In genomic region chr16:2180962-2181923, GRCh38 we compare ENCODE assay signal across 20 cellular contexts. TPM values are rescaled to one million over a fixed set of nuclear protein-coding genes. Genes with fewer than 3 reads are reported as not detected.
"Had no signal": no experiment of that assay in that cellular context is flagged by ENCODE, and none has a peak within 500 bp of the region (broad histone marks: within the 10 kb centered on the region; RNA-seq: fewer than 3 reads in every experiment).

No MANE protein-coding gene starts in this region.

- H3K4me1 Mint-ChIP-seq: stimulated activated naive CD8-positive, alpha-beta T cell treated with anti-CD3 and anti-CD28 coated beads, Interleukin-15, amount 100 ng/mL, for 72 hours had no signal

- H3K9me3 ChIP-seq: body of pancreas, right atrium auricular region, testis, upper lobe of right lung had no signal

- ATAC-seq: activated naive CD4-positive, alpha-beta T cell treated with anti-CD3 and anti-CD28 coated beads, Interleukin-2, amount 50 U/mL, for 72 hours; body of pancreas; naive thymus-derived CD8-positive, alpha-beta T cell; T-helper 17 cell; upper lobe of right lung had no signal

- DNase-seq: activated CD4-positive, alpha-beta T cell treated with anti-CD3 and anti-CD28 coated beads, Interleukin-2, amount 50 U/mL, for 4 hours; activated CD4-positive, CD25-positive, alpha-beta regulatory T cell; activated effector memory CD4-positive, alpha-beta T cell treated with anti-CD3 and anti-CD28 coated beads, Interleukin-2, amount 50 U/mL, for 16 hours; activated T-cell treated with anti-CD3 and anti-CD28 coated beads, Interleukin-2, amount 50 U/mL, for 1 hour; amniotic stem cell; body of pancreas; dermis blood vessel endothelial cell; hippocampal formation; naive thymus-derived CD8-positive, alpha-beta T cell; nucleus accumbens; stimulated activated CD4-positive, alpha-beta T cell treated with anti-CD3 and anti-CD28 coated beads, Interleukin-4, amount 100 ng/mL, for 4 hours; stimulated activated naive CD8-positive, alpha-beta T cell treated with anti-CD3 and anti-CD28 coated beads, Interleukin-15, amount 100 ng/mL, for 72 hours; T-helper 17 cell; testis; upper lobe of right lung had no signal

- H3K27me3 ChIP-seq: body of pancreas, right atrium auricular region, testis, upper lobe of right lung had no signal

- H3K4me1 ChIP-seq: body of pancreas, right atrium auricular region, testis, upper lobe of right lung had no signal

- H3K4me3 Mint-ChIP-seq: naive thymus-derived CD8-positive, alpha-beta T cell; stimulated activated naive CD8-positive, alpha-beta T cell treated with anti-CD3 and anti-CD28 coated beads, Interleukin-15, amount 100 ng/mL, for 72 hours; T-helper 17 cell had no signal

- H3K4me3 ChIP-seq: body of pancreas, lung, right atrium auricular region, skin epidermis, testis, upper lobe of right lung had no signal

- H3K36me3 Mint-ChIP-seq: activated naive CD4-positive, alpha-beta T cell treated with anti-CD3 and anti-CD28 coated beads, Interleukin-2, amount 50 U/mL, for 72 hours; naive thymus-derived CD8-positive, alpha-beta T cell had no signal

- H3K27ac ChIP-seq: body of pancreas, right atrium auricular region, skin epidermis, testis, upper lobe of right lung had no signal

- H3K9me3 Mint-ChIP-seq: activated naive CD4-positive, alpha-beta T cell treated with anti-CD3 and anti-CD28 coated beads, Interleukin-2, amount 50 U/mL, for 72 hours; naive thymus-derived CD8-positive, alpha-beta T cell; stimulated activated naive CD8-positive, alpha-beta T cell treated with anti-CD3 and anti-CD28 coated beads, Interleukin-15, amount 100 ng/mL, for 72 hours had no signal

- H3K27ac Mint-ChIP-seq: naive thymus-derived CD8-positive, alpha-beta T cell; stimulated activated naive CD8-positive, alpha-beta T cell treated with anti-CD3 and anti-CD28 coated beads, Interleukin-15, amount 100 ng/mL, for 72 hours; T-helper 17 cell had no signal

- H3K27me3 Mint-ChIP-seq: stimulated activated naive CD8-positive, alpha-beta T cell treated with anti-CD3 and anti-CD28 coated beads, Interleukin-15, amount 100 ng/mL, for 72 hours; T-helper 17 cell had no signal

RNA-seq across cellular contexts. Expression of gene CASKIN1, which starts 15.2 kb away (rescaled TPM):
- total RNA-seq: mononuclear cell had no signal

RNA-seq across cellular contexts. Expression of gene RAB26, which starts 32.8 kb away (rescaled TPM):
- total RNA-seq: mononuclear cell; naive thymus-derived CD8-positive, alpha-beta T cell had no signal
